In genomic region chr18:28412521-28412920, GRCh38 we compare ENCODE assay signal across 20 cellular contexts.
"Had no signal": no experiment of that assay in that cellular context is flagged by ENCODE, and none has a peak within 500 bp of the region (broad histone marks: within the 10 kb centered on the region; RNA-seq: fewer than 3 reads in every experiment).

No MANE protein-coding gene starts in this region.

- DNase-seq: activated CD4-positive, alpha-beta T cell treated with anti-CD3 and anti-CD28 coated beads, Interleukin-2, amount 50 U/mL, for 4 hours; activated naive CD4-positive, alpha-beta T cell treated with anti-CD3 and anti-CD28 coated beads for 36 hours; activated T-cell treated with anti-CD3 and anti-CD28 coated beads for 4 hours; central memory CD4-positive, alpha-beta T cell; glutamatergic neuron; mesendoderm; occipital lobe; spleen; stimulated activated CD4-positive, alpha-beta T cell treated with anti-CD3 and anti-CD28 coated beads, Interleukin-2, amount 100 ng/mL, for 24 hours; T-cell; T-helper 9 cell; upper lobe of right lung had no signal

- H3K9me3 Mint-ChIP-seq: nephron had no signal

- H3K36me3 ChIP-seq: esophagus muscularis mucosa, spleen, thoracic aorta, upper lobe of right lung had no signal

- H3K4me1 ChIP-seq: esophagus muscularis mucosa, spleen, upper lobe of right lung had no signal

- H3K9me3 ChIP-seq: esophagus muscularis mucosa, thoracic aorta, upper lobe of right lung had no signal

- H3K4me3 Mint-ChIP-seq: activated naive CD4-positive, alpha-beta T cell treated with anti-CD3 and anti-CD28 coated beads for 36 hours; activated T-helper 17 cell treated with anti-CD3 and anti-CD28 coated beads, Interleukin-2, amount 50 U/mL, for 72 hours; nephron; T-cell had no signal

- H3K36me3 Mint-ChIP-seq: brain, T-cell had no signal

- H3K27me3 Mint-ChIP-seq: activated T-helper 17 cell treated with anti-CD3 and anti-CD28 coated beads, Interleukin-2, amount 50 U/mL, for 72 hours; progenitor cell of endocrine pancreas; T-cell had no signal

- H3K27me3 ChIP-seq: esophagus muscularis mucosa, spleen, upper lobe of right lung had no signal

- H3K4me3 ChIP-seq: coronary artery, esophagus muscularis mucosa, spleen, thoracic aorta, upper lobe of right lung had no signal

- H3K27ac ChIP-seq: coronary artery, esophagus muscularis mucosa, spleen, thoracic aorta, upper lobe of right lung had no signal

- H3K27ac Mint-ChIP-seq: activated naive CD4-positive, alpha-beta T cell treated with anti-CD3 and anti-CD28 coated beads for 36 hours; activated T-helper 17 cell treated with anti-CD3 and anti-CD28 coated beads, Interleukin-2, amount 50 U/mL, for 72 hours; nephron; progenitor cell of endocrine pancreas; T-cell had no signal

- ATAC-seq: activated CD4-positive, CD25-positive, alpha-beta regulatory T cell treated with anti-CD3 and anti-CD28 coated beads, Interleukin-2, amount 50 U/mL, for 24 hours; activated T-helper 17 cell treated with anti-CD3 and anti-CD28 coated beads, Interleukin-2, amount 50 U/mL, for 72 hours; T-cell; upper lobe of right lung had no signal

- H3K4me1 Mint-ChIP-seq: activated T-helper 17 cell treated with anti-CD3 and anti-CD28 coated beads, Interleukin-2, amount 50 U/mL, for 72 hours; nephron; T-cell had no signal
